9 cellular contexts compared by ENCODE assay signal in genomic region chr16:29680180-29680598, GRCh38. TPM values are rescaled to one million over a fixed set of nuclear protein-coding genes. Genes with fewer than 3 reads are reported as not detected.
DNase-seq lines count a peak whose midpoint lies in the region; ATAC-seq and TF ChIP-seq lines count a peak whose summit lies in the region.
"Had no signal": no experiment of that assay in that cellular context is flagged by ENCODE, and none has a peak within 500 bp of the region (broad histone marks: within the 10 kb centered on the region; RNA-seq: fewer than 3 reads in every experiment).

No MANE protein-coding gene starts in this region.

- H3K27me3 Mint-ChIP-seq in endodermal cell (ENCODE audit: insufficient read depth) (no peaks in the 10 kb centered on the region), nephron (ENCODE audit: low read depth) (no peaks in the 10 kb centered on the region)
- no peaks in the 10 kb centered on the region for H3K27me3 Mint-ChIP-seq in activated naive CD4-positive, alpha-beta T cell treated with anti-CD3 and anti-CD28 coated beads for 36 hours (ENCODE audit: low read depth)

- no peaks in the 10 kb centered on the region for H4K20me1 ChIP-seq in DND-41 (ENCODE audit: insufficient read depth, low read length)

- H3K9me3 ChIP-seq in DND-41 (ENCODE audit: insufficient read depth, low read length, severe bottlenecking): no peaks in the 10 kb centered on the region
- no peaks in the 10 kb centered on the region for H3K9me3 ChIP-seq in endodermal cell (ENCODE audit: control insufficient read depth, low read length)

- H3K4me2 ChIP-seq in DND-41 (ENCODE audit: insufficient read depth, low read length): peak overlapping the region; percentile 70

- H3K27me3 ChIP-seq in DND-41 (ENCODE audit: insufficient read depth, low read length, poor library complexity) (no peaks in the 10 kb centered on the region), endodermal cell (ENCODE audit: control insufficient read depth, insufficient read depth, low read length, poor library complexity, severe bottlenecking) (no peaks in the 10 kb centered on the region)

- H2AFZ ChIP-seq in DND-41 (ENCODE audit: low read depth, low read length): peak overlapping the region; percentile 32; the same call in 1 of the 2 replicates

- peaks cover 30% of the 10 kb centered on the region for H3K36me3 Mint-ChIP-seq in endodermal cell (ENCODE audit: low read depth)
- H3K36me3 Mint-ChIP-seq in nephron (ENCODE audit: low read depth): peaks cover 31% of the 10 kb centered on the region
- H3K36me3 Mint-ChIP-seq in activated naive CD4-positive, alpha-beta T cell treated with anti-CD3 and anti-CD28 coated beads for 36 hours (ENCODE audit: low read depth): no peaks in the 10 kb centered on the region

- peak overlapping the region; percentile 80 for H3K4me3 Mint-ChIP-seq in endodermal cell
- peak overlapping the region; percentile 88 to 94 (median 89) for H3K4me3 Mint-ChIP-seq in nephron
- no peak overlapping the region for H3K4me3 Mint-ChIP-seq in activated naive CD4-positive, alpha-beta T cell treated with anti-CD3 and anti-CD28 coated beads for 36 hours

- H3K9me3 Mint-ChIP-seq in endodermal cell: no peaks in the 10 kb centered on the region
- no peaks in the 10 kb centered on the region for H3K9me3 Mint-ChIP-seq in nephron
- H3K9me3 Mint-ChIP-seq in activated naive CD4-positive, alpha-beta T cell treated with anti-CD3 and anti-CD28 coated beads for 36 hours: no peaks in the 10 kb centered on the region

- H3K9ac ChIP-seq in DND-41 (ENCODE audit: low read depth, low read length) (peak overlapping the region; percentile 76), endodermal cell (ENCODE audit: extremely low read depth, low read length, poor library complexity, severe bottlenecking) (no peak overlapping the region)

- DNase-seq in DND-41: no peak
- DNase-seq in NCI-H69 (lab: John Stamatoyannopoulos, UW): peak; percentile 14
- DNase-seq in endodermal cell: peak; percentile 61
- no peak for DNase-seq in activated naive CD4-positive, alpha-beta T cell treated with anti-CD3 and anti-CD28 coated beads for 36 hours
- no peak for DNase-seq in hepatic stellate cell (ENCODE audit: low spot score)
- DNase-seq in effector CD4-positive, alpha-beta T cell: no peak
- DNase-seq: NCI-H345 had no signal

- intact Hi-C loops in activated naive CD4-positive, alpha-beta T cell treated with anti-CD3 and anti-CD28 coated beads for 36 hours (cut with micrococcal nuclease): no loop called here

- H3K27ac Mint-ChIP-seq in endodermal cell (peak overlapping the region; percentile 99), nephron (peak overlapping the region; percentile 98 to 100 (median 99))
- H3K27ac Mint-ChIP-seq in activated naive CD4-positive, alpha-beta T cell treated with anti-CD3 and anti-CD28 coated beads for 36 hours: no peak overlapping the region

- H3K4me3 ChIP-seq in DND-41 (ENCODE audit: low read depth in 1 of 2, low read length in 2 of 2) (peak overlapping the region in 1 of 2 experiments; percentile 42; a peak in 2 of 4 replicates), endodermal cell (ENCODE audit: low read length) (peak overlapping the region; percentile 86)

- WGBS in endodermal cell (ENCODE audit: insufficient coverage in 1 of 2, insufficient read length in 1 of 2), 2 experiments: 89 to 94% methylated on average over 8 to 10 of the region's 10 CpGs

- CTCF ChIA-PET in activated naive CD4-positive, alpha-beta T cell treated with anti-CD3 and anti-CD28 coated beads for 36 hours (lab: Charles Lee): interaction anchor here (0.6 to 1.6 kb wide), 7 partner anchors 11 to 1437 kb away, joined by 3 to 7 read pairs (median 4); partner anchors contain the start of gene KAT8

- H3K4me1 Mint-ChIP-seq in endodermal cell (peaks cover 8% of the 10 kb centered on the region), nephron (peaks cover 13% of the 10 kb centered on the region)
- H3K4me1 Mint-ChIP-seq in activated naive CD4-positive, alpha-beta T cell treated with anti-CD3 and anti-CD28 coated beads for 36 hours (ENCODE audit: low read depth): peaks cover 20% of the 10 kb centered on the region

- no peak for TF ChIP-seq CTCF in DND-41 (IDR thresholded peaks at IDR 0.05; ENCODE audit: borderline replicate concordance, extremely low read depth, low read length, poor library complexity, severe bottlenecking)
- TF ChIP-seq CTCF in endodermal cell (conservative IDR thresholded peaks at IDR 0.05): no peak
- TF ChIP-seq CTCF in nephron (IDR thresholded peaks at IDR 0.05; ENCODE audit: unreplicated experiment in 3 of 3): no peak

- H3K4me1 ChIP-seq in DND-41 (ENCODE audit: insufficient read depth, low read length) (peaks cover 28% of the 10 kb centered on the region), endodermal cell (ENCODE audit: control insufficient read depth, insufficient read depth, low read length) (no peaks in the 10 kb centered on the region)

- H3K79me2 ChIP-seq in DND-41 (ENCODE audit: insufficient read depth, low read length): peaks cover 14% of the 10 kb centered on the region

- peak overlapping the region; percentile 99 for H3K27ac ChIP-seq in DND-41 (ENCODE audit: low read length)
- peak overlapping the region; percentile 96 for H3K27ac ChIP-seq in endodermal cell (ENCODE audit: low read depth, low read length)

- 0 out of 2 replicates have a peak, but pooled peaks cover 4% of the 10 kb centered on the region for H3K36me3 ChIP-seq in DND-41 (ENCODE audit: insufficient read depth, low read length)
- peaks cover 21% of the 10 kb centered on the region for H3K36me3 ChIP-seq in endodermal cell (ENCODE audit: control insufficient read depth, insufficient read depth, low read length)

- ATAC-seq in DND-41 (ENCODE audit: insufficient read depth, low read depth) (no peak), HG03196 (IDR thresholded peaks at IDR 0.05; ENCODE audit: unreplicated experiment) (no peak)

RNA-seq across cellular contexts. Expression of gene QPRT, which starts 1.2 kb away (rescaled TPM):
- 100 to 1,000 TPM in 1 of 2 donors, 10 to 100 TPM in 1; 92.3 to 109 TPM for total RNA-seq in endodermal cell
- polyA plus RNA-seq in endodermal cell (2013, experiment 1 of 2): 102 TPM
- 98.7 TPM for polyA plus RNA-seq in endodermal cell (2013, experiment 2 of 2)
- 1 to 10 TPM; 8.3 to 9.2 TPM for total RNA-seq in activated naive CD4-positive, alpha-beta T cell treated with anti-CD3 and anti-CD28 coated beads for 36 hours

RNA-seq across cellular contexts. Expression of gene SPN, which starts 17.1 kb away (rescaled TPM):
- total RNA-seq in endodermal cell: under 1 TPM in 1 of 2 donors, not detected in 1; 0.86 TPM
- polyA plus RNA-seq in endodermal cell (2013, experiment 1 of 2): 0.28 TPM
- polyA plus RNA-seq in endodermal cell (2013, experiment 2 of 2): 0.29 TPM
- 10 to 100 TPM; 51.9 to 53.2 TPM for total RNA-seq in activated naive CD4-positive, alpha-beta T cell treated with anti-CD3 and anti-CD28 coated beads for 36 hours

Comparison
In these comparisons a context has a peak if more than half of its experiments do, and no peak if none do; other contexts are left out.
1. DNase-seq: peak in NCI-H69 (single experiment) and endodermal cell (single experiment); none in DND-41 (single experiment), activated naive CD4-positive, alpha-beta T cell treated with anti-CD3 and anti-CD28 coated beads for 36 hours (single experiment), hepatic stellate cell (single experiment) and effector CD4-positive, alpha-beta T cell (single experiment).
2. RNA of gene QPRT, which starts 1.2 kb away (total RNA-seq): 92.3 to 109 TPM in endodermal cell; 8.3 to 9.2 TPM in activated naive CD4-positive, alpha-beta T cell treated with anti-CD3 and anti-CD28 coated beads for 36 hours; every median in the first group is over 4 times any median in the second.
3. RNA of gene SPN, which starts 17.1 kb away (total RNA-seq): 51.9 to 53.2 TPM in activated naive CD4-positive, alpha-beta T cell treated with anti-CD3 and anti-CD28 coated beads for 36 hours; 0.86 TPM in endodermal cell; every median in the first group is over 10 times any median in the second.